ENCODE assay signal across 22 cellular contexts in the genomic region with DNA sequence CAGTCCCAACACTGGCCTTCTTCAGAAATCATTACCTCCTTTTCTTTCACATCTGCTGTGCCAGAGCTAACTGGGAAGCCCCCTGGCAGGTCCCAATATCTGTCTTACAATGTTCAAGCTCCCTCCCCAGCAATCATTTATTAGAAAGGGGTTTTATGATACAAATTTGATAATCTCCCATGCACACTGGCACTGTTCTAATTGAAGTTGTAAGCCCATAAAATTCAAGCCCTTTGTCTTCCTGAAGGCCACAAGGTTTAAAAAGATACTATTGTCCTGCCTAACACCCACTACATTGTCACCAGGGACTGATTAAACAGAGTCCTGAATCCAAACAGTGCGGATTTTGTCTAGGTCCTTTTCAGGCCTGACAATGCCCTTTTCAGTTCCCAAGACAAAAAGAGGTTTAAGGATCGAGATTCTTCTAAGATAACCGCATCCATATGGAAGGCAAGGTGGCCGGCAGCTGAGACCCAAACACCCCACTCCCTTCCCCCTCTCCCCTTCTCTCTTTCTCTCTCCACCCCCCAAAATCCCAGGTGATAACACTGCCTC. TPM values are rescaled to one million over a fixed set of nuclear protein-coding genes. Genes with fewer than 3 reads are reported as not detected.
DNase-seq lines count a peak whose midpoint lies in the region; ATAC-seq, FAIRE-seq and TF ChIP-seq lines count a peak whose summit lies in the region.
"Had no signal": no experiment of that assay in that cellular context is flagged by ENCODE, and none has a peak within 500 bp of the region (broad histone marks: within the 10 kb centered on the region; RNA-seq: fewer than 3 reads in every experiment).

No MANE protein-coding gene starts in this region.

- no peak overlapping the region for H3K9ac ChIP-seq in H1 (replicated peaks in 1 of 4; ENCODE audit: extremely low read depth in 1 of 4, low read depth in 3 of 4, low read length in 3 of 4)

- H3K9me3 ChIP-seq in H1 (ENCODE audit: insufficient read depth in 2 of 2, low read depth in 1 of 2, low read length in 1 of 2) (no peaks in the 10 kb centered on the region), osteoblast (ENCODE audit: low read depth, low read length) (no peaks in the 10 kb centered on the region), esophagus squamous epithelium (no peaks in the 10 kb centered on the region)

- no peak overlapping the region for H2BK120ac ChIP-seq in H1 (replicated peaks; ENCODE audit: low read depth, low read length)

- no peaks in the 10 kb centered on the region for H3K79me1 ChIP-seq in H1 (ENCODE audit: low read depth, low read length)

- no peak overlapping the region for H4K8ac ChIP-seq in H1 (ENCODE audit: extremely low read depth, insufficient read depth, low read length)

- TF ChIP-seq EP300 in H1 (IDR thresholded peaks at IDR 0.05; ENCODE audit: borderline replicate concordance in 1 of 2, low read depth in 2 of 2, low read length in 2 of 2), result no peak

- H3K27ac ChIP-seq in GM23338 (ENCODE audit: low read depth), result no peak overlapping the region
- no peak overlapping the region for H3K27ac ChIP-seq in H1 (ENCODE audit: low read depth, low read length)
- peak overlapping the region; percentile 18 for H3K27ac ChIP-seq in layer of hippocampus (ENCODE audit: low read depth, low read length)
- H3K27ac ChIP-seq in osteoblast (ENCODE audit: low read depth, low read length), result no peak overlapping the region
- no peak overlapping the region for H3K27ac ChIP-seq in esophagus squamous epithelium
- H3K27ac ChIP-seq: 22Rv1 had no signal

- H2AK5ac ChIP-seq in H1 (ENCODE audit: low read depth, low read length), result no peak overlapping the region

- H4K20me1 ChIP-seq in GM23338 (replicated peaks; ENCODE audit: insufficient read depth) (peaks cover 17% of the 10 kb centered on the region), H1 (replicated peaks in 1 of 2; ENCODE audit: control insufficient read depth in 1 of 2, insufficient read depth in 2 of 2, low read length in 2 of 2) (peaks cover 16 to 18% of the 10 kb centered on the region in 2 experiments), osteoblast (ENCODE audit: insufficient read depth, low read length) (no peaks in the 10 kb centered on the region)

- H3F3A ChIP-seq in GM23338 (replicated peaks; ENCODE audit: low read depth), result peaks cover 19% of the 10 kb centered on the region

- TF ChIP-seq POLR2A in H1 (IDR thresholded peaks at IDR 0.05; ENCODE audit: control extremely low read depth in 1 of 2, low read depth in 2 of 2, low read length in 2 of 2), result no peak
- TF ChIP-seq POLR2A in esophagus squamous epithelium (IDR thresholded peaks at IDR 0.05), result no peak

- H2AFZ ChIP-seq in GM23338 (no peak overlapping the region), H1 (ENCODE audit: low read length) (no peak overlapping the region), osteoblast (ENCODE audit: low read length) (no peak overlapping the region)

- no peak overlapping the region for H2BK20ac ChIP-seq in H1 (ENCODE audit: low read length)

- H3K36me3 ChIP-seq in GM23338 (ENCODE audit: insufficient read depth) (no peaks in the 10 kb centered on the region), H1 (ENCODE audit: control insufficient read depth in 2 of 4, insufficient read depth in 4 of 4, low read length in 3 of 4) (peaks cover 0 to 8% (median 0%) of the 10 kb centered on the region in 4 experiments; a peak in 1 of 8 replicates), osteoblast (ENCODE audit: insufficient read depth, low read length) (no peaks in the 10 kb centered on the region), esophagus squamous epithelium (no peaks in the 10 kb centered on the region)

- TF ChIP-seq CTCF in GM23338 (conservative IDR thresholded peaks at IDR 0.05; ENCODE audit: low read depth in 2 of 2) (no peak), H1 (IDR thresholded peaks at IDR 0.05; ENCODE audit: control extremely low read depth in 1 of 3, insufficient read depth in 1 of 3, low read depth in 1 of 3, low read length in 3 of 3) (no peak), osteoblast (IDR thresholded peaks at IDR 0.05; ENCODE audit: extremely low read depth, low read depth, low read length) (no peak), esophagus squamous epithelium (IDR thresholded peaks at IDR 0.05) (no peak)

- H3K4me3 Mint-ChIP-seq in GM23338, result no peak overlapping the region
- H3K4me3 Mint-ChIP-seq: CD8-positive, alpha-beta T cell had no signal

- no peaks in the 10 kb centered on the region for H3K9me2 ChIP-seq in GM23338 (ENCODE audit: insufficient read depth)

- peaks cover 27% of the 10 kb centered on the region for H3K4me1 ChIP-seq in GM23338 (ENCODE audit: insufficient read depth)
- H3K4me1 ChIP-seq in H1 (replicated peaks in 1 of 4; ENCODE audit: control insufficient read depth in 3 of 4, insufficient read depth in 4 of 4, low read length in 3 of 4), result peaks cover 0 to 21% (median 11%) of the 10 kb centered on the region in 4 experiments; a peak in 5 of 7 replicates
- no peaks in the 10 kb centered on the region for H3K4me1 ChIP-seq in osteoblast (ENCODE audit: insufficient read depth, low read length)
- peaks cover 6 to 31% (median 16%) of the 10 kb centered on the region in 3 donors for H3K4me1 ChIP-seq in esophagus squamous epithelium

- peaks cover 32% of the 10 kb centered on the region for H3K27me3 Mint-ChIP-seq in GM23338 (ENCODE audit: insufficient read depth, low read depth, poor library complexity)

- no peak overlapping the region for H2BK12ac ChIP-seq in H1 (ENCODE audit: low read depth, low read length)

- no peak overlapping the region for H3K27ac Mint-ChIP-seq in GM23338
- H3K27ac Mint-ChIP-seq: CD14-positive monocyte; CD8-positive, alpha-beta T cell had no signal

- no peaks in the 10 kb centered on the region for H3K9me3 Mint-ChIP-seq in GM23338
- H3K9me3 Mint-ChIP-seq: CD8-positive, alpha-beta T cell had no signal

- H3K27me3 ChIP-seq in GM23338 (ENCODE audit: insufficient read depth) (peaks cover 100% of the 10 kb centered on the region), H1 (replicated peaks in 1 of 4; ENCODE audit: control insufficient read depth in 3 of 4, extremely low read depth in 1 of 4, insufficient read depth in 3 of 4, low read length in 3 of 4) (peaks cover 84 to 100% (median 93%) of the 10 kb centered on the region in 4 experiments), layer of hippocampus (ENCODE audit: control insufficient read depth, insufficient read depth, low read length) (peaks cover 37% of the 10 kb centered on the region), osteoblast (ENCODE audit: insufficient read depth, low read length) (peaks cover 58% of the 10 kb centered on the region), esophagus squamous epithelium (peaks cover 0 to 100% (median under 1%) of the 10 kb centered on the region in 4 donors)

- WGBS in H1 (ENCODE audit: extremely low coverage in 1 of 2, insufficient coverage in 1 of 2, insufficient read length in 1 of 2, insufficient replicate concordance in 2 of 2, low coverage in 1 of 2, low lambda C conversion rate in 2 of 2, missing lambda C conversion rate in 1 of 2), 2 experiments, result 24% methylated on average over 4 of the region's 4 CpGs; no CpG with 5 or more reads in 1 of the 2 experiments
- WGBS in esophagus squamous epithelium, 2 donors, result 41 to 57% methylated on average over 4 of the region's 4 CpGs

- no peaks in the 10 kb centered on the region for H3K36me3 Mint-ChIP-seq in GM23338 (ENCODE audit: low read depth)
- H3K36me3 Mint-ChIP-seq: CD14-positive monocyte; CD8-positive, alpha-beta T cell had no signal

- no peak overlapping the region for H4K5ac ChIP-seq in H1 (ENCODE audit: insufficient read length, low read depth, low read length)

- POLR2A ChIA-PET in H1 (lab: Charles Lee; ENCODE audit: partially characterized antibody), result interaction anchor here (1.1 to 1.5 kb wide), 3 partner anchors 10 to 74 kb away, joined by 4 to 6 read pairs (median 5); no protein-coding TSS in a partner anchor

- CTCF ChIA-PET in H1 (lab: Charles Lee; ENCODE audit: partially characterized antibody), result interaction anchor here (0.6 to 27.3 kb wide), 18 partner anchors 11 to 572 kb away, joined by 3 to 395 read pairs (median 4); a partner anchor contains a TSS

- TF ChIP-seq RAD21 in H1 (IDR thresholded peaks at IDR 0.05 in 1 of 2, conservative IDR thresholded peaks at IDR 0.05 in 1 of 2; ENCODE audit: low read depth in 2 of 2, low read length in 2 of 2), result no peak

- no peak overlapping the region for H3K14ac ChIP-seq in H1 (ENCODE audit: insufficient read length)

- H3K4me1 Mint-ChIP-seq in GM23338, result peaks cover 16% of the 10 kb centered on the region

- H3K4me2 ChIP-seq in GM23338, result peak overlapping the region; percentile 83
- H3K4me2 ChIP-seq in H1 (ENCODE audit: insufficient read depth in 1 of 2, low read depth in 2 of 2, low read length in 2 of 2), result peak overlapping the region; percentile 48 to 81; a peak in 3 of 4 replicates
- no peak overlapping the region for H3K4me2 ChIP-seq in osteoblast (ENCODE audit: insufficient read depth, low read length)

- H3K18ac ChIP-seq in H1 (ENCODE audit: extremely low read depth, low read length), result no peak overlapping the region

- H3K4me3 ChIP-seq in GM23338 (no peak overlapping the region), H1 (ENCODE audit: extremely low read depth in 1 of 4, insufficient read depth in 2 of 4, low read depth in 3 of 4, low read length in 4 of 4) (peak overlapping the region in 1 of 4 experiments; percentile 58; a peak in 4 of 8 replicates), osteoblast (ENCODE audit: insufficient read depth, low read length) (no peak overlapping the region), esophagus squamous epithelium (no peak overlapping the region)

- H3K56ac ChIP-seq in H1 (replicated peaks; ENCODE audit: insufficient read length, low read depth, low read length), result no peak overlapping the region

- no peak for DNase-seq in GM23338 (ENCODE audit: low spot score)
- DNase-seq in H1 (ENCODE audit: low read depth in 1 of 2, low spot score in 2 of 2), result no peak
- DNase-seq in osteoblast (ENCODE audit: insufficient read length, low spot score, missing footprints), result peak; percentile 71
- no peak for DNase-seq in NCI-H1930 (lab: John Stamatoyannopoulos, UW)
- DNase-seq in esophagus squamous epithelium (lab: John Stamatoyannopoulos, UW), result no peak
- no peak for DNase-seq in RPMI8226
- DNase-seq in activated T-cell treated with anti-CD3 and anti-CD28 coated beads, Interleukin-2, amount 50 U/mL, for 48 hours, result no peak
- DNase-seq: CD8-positive, alpha-beta T cell; COR-L47; DMS153; DMS79 treated with DMSO at 0.1 percent for 48 hours; EL had no signal

- H2BK5ac ChIP-seq in H1 (ENCODE audit: low read depth, low read length), result no peak overlapping the region

- FAIRE-seq in H1 (lab: Jason Lieb, UNC), result no peak
- FAIRE-seq: D721Med, G401.6, GM12892 had no signal

- ATAC-seq in GM23338, result no peak
- ATAC-seq: CD8-positive, alpha-beta T cell had no signal

- no peaks in the 10 kb centered on the region for H3K79me2 ChIP-seq in GM23338 (replicated peaks; ENCODE audit: insufficient read depth)
- H3K79me2 ChIP-seq in H1 (ENCODE audit: control insufficient read depth in 1 of 2, insufficient read depth in 2 of 2, low read length in 2 of 2), result no peaks in the 10 kb centered on the region
- H3K79me2 ChIP-seq in osteoblast (ENCODE audit: insufficient read depth, low read length), result no peaks in the 10 kb centered on the region

- peaks cover 5% of the 10 kb centered on the region; the same call in 1 of the 2 replicates for H3K23me2 ChIP-seq in H1 (ENCODE audit: low read depth, low read length)

- intact Hi-C loops in esophagus squamous epithelium (cut with DNase I), result no loop called here

- no peak overlapping the region for H2BK15ac ChIP-seq in H1 (ENCODE audit: low read length)

- no peak overlapping the region for H3K23ac ChIP-seq in H1 (ENCODE audit: insufficient read length)

- no peak overlapping the region for H3K4ac ChIP-seq in H1 (replicated peaks; ENCODE audit: insufficient read length, low read depth, low read length)

- H4K91ac ChIP-seq in H1 (replicated peaks; ENCODE audit: insufficient read length, low read length), result no peak overlapping the region

RNA-seq across cellular contexts. Expression of a gene that starts 3.3 kb away (rescaled TPM):
- total RNA-seq in GM23338 (2014; rRNA removed; shearing (Covaris generic)), result 0.83 TPM in 1 of 2 replicates, not detected in the other
- polyA plus RNA-seq in GM23338 (2016; fragmentation: Nextera tagmentation; extraction: Ambion mirVana), result not detected in 2 replicates
- not detected in 2 replicates for total RNA-seq in H1 (2021; fragmentation: NEBNext Ultra II Directional; extraction: Animal tissue kit (Norgen Biotek cat#: 25700))
- polyA plus RNA-seq in H1 (2011; rRNA removed), result not detected in 2 replicates
- not detected for polyA plus RNA-seq in H1 (2011; cell fraction: cytosol; rRNA removed)
- not detected for polyA plus RNA-seq in H1 (2011; cell fraction: nucleus; rRNA removed)
- not detected in 4 replicates for polyA plus RNA-seq in H1 (2012, experiment 1 of 2)
- polyA plus RNA-seq in H1 (2012, experiment 2 of 2), result not detected
- 0.12 TPM for polyA plus RNA-seq in H1 (2013, experiment 1 of 2)
- 0.13 TPM for polyA plus RNA-seq in H1 (2013, experiment 2 of 2)
- not detected in 2 replicates for polyA minus RNA-seq in H1 (2011; rRNA and poly(A)+ RNA removed)
- not detected for polyA minus RNA-seq in H1 (2011; cell fraction: cytosol; rRNA and poly(A)+ RNA removed)
- polyA minus RNA-seq in H1 (2011; cell fraction: nucleus; rRNA and poly(A)+ RNA removed), result not detected
- total RNA-seq in osteoblast, result not detected in 2 replicates
- 10 to 100 TPM in 1 of 4 donors, 1 to 10 TPM in 3; 2.8 to 10.0 (median 4.0) TPM for total RNA-seq in esophagus squamous epithelium
- total RNA-seq: A673; CD8-positive, alpha-beta T cell; H7; HT-29 had no signal
- polyA plus RNA-seq: BJ, CD14-positive monocyte had no signal

RNA-seq across cellular contexts. Expression of a gene that starts 59.0 kb away (rescaled TPM):
- not detected in 2 replicates for total RNA-seq in GM23338 (2014; rRNA removed; shearing (Covaris generic))
- not detected in 2 replicates for polyA plus RNA-seq in GM23338 (2016; fragmentation: Nextera tagmentation; extraction: Ambion mirVana)
- total RNA-seq in H1 (2021; fragmentation: NEBNext Ultra II Directional; extraction: Animal tissue kit (Norgen Biotek cat#: 25700)), result not detected in 2 replicates
- not detected in 2 replicates for polyA plus RNA-seq in H1 (2011; rRNA removed)
- polyA plus RNA-seq in H1 (2011; cell fraction: cytosol; rRNA removed), result not detected
- polyA plus RNA-seq in H1 (2011; cell fraction: nucleus; rRNA removed), result not detected
- not detected in 4 replicates for polyA plus RNA-seq in H1 (2012, experiment 1 of 2)
- not detected for polyA plus RNA-seq in H1 (2012, experiment 2 of 2)
- polyA plus RNA-seq in H1 (2013, experiment 1 of 2), result not detected
- polyA plus RNA-seq in H1 (2013, experiment 2 of 2), result not detected
- polyA minus RNA-seq in H1 (2011; rRNA and poly(A)+ RNA removed), result not detected in 2 replicates
- polyA minus RNA-seq in H1 (2011; cell fraction: cytosol; rRNA and poly(A)+ RNA removed), result not detected
- not detected for polyA minus RNA-seq in H1 (2011; cell fraction: nucleus; rRNA and poly(A)+ RNA removed)
- total RNA-seq in osteoblast, result not detected in 2 replicates
- total RNA-seq in esophagus squamous epithelium, result not detected
- total RNA-seq: A673; CD8-positive, alpha-beta T cell; HT-29 had no signal
- polyA plus RNA-seq: BJ, CD14-positive monocyte had no signal
